Comparison of ENCODE assay signal across 1 cellular context in genomic region chr3:72659609-72660008, GRCh38.
TF ChIP-seq lines count a peak whose summit lies in the region.

No MANE protein-coding gene starts in this region.

TF ChIP-seq in HEK293, 187 proteins besides CTCF, POLR2A, EP300 and RAD21 (continued from another document and continues in another):
- TF ChIP-seq ZNF561 (tag by site-specific recombination; IDR thresholded peaks at IDR 0.05; ENCODE audit: borderline replicate concordance) (no peak), ZNF324 (tag by site-specific recombination; IDR thresholded peaks at IDR 0.05) (no peak), BCL11A (tag by site-specific recombination; IDR thresholded peaks at IDR 0.05; ENCODE audit: low read depth) (no peak), ZNF529 (tag by site-specific recombination; IDR thresholded peaks at IDR 0.05; ENCODE audit: insufficient replicate concordance) (no peak), ZNF76 (tag by site-specific recombination; IDR thresholded peaks at IDR 0.05; ENCODE audit: borderline replicate concordance, low read depth) (no peak), ZNF843 (tag by site-specific recombination; IDR thresholded peaks at IDR 0.05) (peak; percentile 75; the same call in 1 of the 2 replicates), HOXC10 (CRISPR knock-in tag; IDR thresholded peaks at IDR 0.05) (no peak), ZNF571 (tag by site-specific recombination; IDR thresholded peaks at IDR 0.05) (no peak), ZNF223 (tag by site-specific recombination; IDR thresholded peaks at IDR 0.05) (no peak), ZNF157 (tag by site-specific recombination; IDR thresholded peaks at IDR 0.05) (no peak), ZNF19 (tag by site-specific recombination; IDR thresholded peaks at IDR 0.05; ENCODE audit: low read depth) (no peak), ZNF488 (tag by site-specific recombination; IDR thresholded peaks at IDR 0.05) (no peak), PRDM4 (tag by site-specific recombination; IDR thresholded peaks at IDR 0.05) (no peak), ZNF112 (tag by site-specific recombination; IDR thresholded peaks at IDR 0.05) (no peak), ZNF239 (tag by site-specific recombination; IDR thresholded peaks at IDR 0.05) (no peak), TRIM28 (IDR thresholded peaks at IDR 0.05; ENCODE audit: borderline replicate concordance, low read length) (no peak), ZNF280D (tag by site-specific recombination; IDR thresholded peaks at IDR 0.05) (no peak), ZSCAN16 (tag by site-specific recombination; IDR thresholded peaks at IDR 0.05) (no peak), SCRT1 (tag by site-specific recombination; IDR thresholded peaks at IDR 0.05; ENCODE audit: borderline replicate concordance) (no peak), ZSCAN23 (tag by site-specific recombination; IDR thresholded peaks at IDR 0.05) (no peak), ZFP37 (tag by site-specific recombination; IDR thresholded peaks at IDR 0.05) (no peak), ZNF580 (tag by site-specific recombination; IDR thresholded peaks at IDR 0.05) (no peak), ZNF768 (tag by site-specific recombination; IDR thresholded peaks at IDR 0.05) (no peak), KLF7 (tag by site-specific recombination; IDR thresholded peaks at IDR 0.05; ENCODE audit: borderline replicate concordance) (no peak), ZNF138 (tag by site-specific recombination; IDR thresholded peaks at IDR 0.05; ENCODE audit: borderline replicate concordance) (no peak), ZNF610 (tag by site-specific recombination; IDR thresholded peaks at IDR 0.05; ENCODE audit: borderline replicate concordance) (no peak), ZNF114 (tag by site-specific recombination; IDR thresholded peaks at IDR 0.05) (no peak), ZNF560 (tag by site-specific recombination; IDR thresholded peaks at IDR 0.05; ENCODE audit: borderline replicate concordance) (no peak), ZFP69B (tag by site-specific recombination; IDR thresholded peaks at IDR 0.05) (no peak), ZNF433 (tag by site-specific recombination; IDR thresholded peaks at IDR 0.05; ENCODE audit: low read depth) (no peak), ZNF513 (tag by site-specific recombination; IDR thresholded peaks at IDR 0.05) (peak; percentile 42), KLF10 (tag by site-specific recombination; IDR thresholded peaks at IDR 0.05) (no peak), ZNF670 (tag by site-specific recombination; IDR thresholded peaks at IDR 0.05; ENCODE audit: low read depth) (no peak), ZBTB10 (tag by site-specific recombination; IDR thresholded peaks at IDR 0.05) (no peak), ZNF629 (tag by site-specific recombination; IDR thresholded peaks at IDR 0.05) (0 out of 2 replicates have a peak, but pooled peaks have one; percentile 19), SETDB1 (IDR thresholded peaks at IDR 0.05; ENCODE audit: insufficient read length, low read length) (no peak), MEIS1 (CRISPR knock-in tag; IDR thresholded peaks at IDR 0.05; ENCODE audit: borderline replicate concordance) (no peak), ZNF140 (tag by site-specific recombination; IDR thresholded peaks at IDR 0.05) (no peak), ZNF133 (tag by site-specific recombination; IDR thresholded peaks at IDR 0.05) (no peak), MZF1 (tag by site-specific recombination; IDR thresholded peaks at IDR 0.05; ENCODE audit: borderline replicate concordance) (0 out of 2 replicates have a peak, but pooled peaks have one; percentile 50), ZNF621 (tag by site-specific recombination; IDR thresholded peaks at IDR 0.05) (no peak), ZNF18 (tag by site-specific recombination; IDR thresholded peaks at IDR 0.05) (no peak), ZNF16 (tag by site-specific recombination; IDR thresholded peaks at IDR 0.05; ENCODE audit: low read depth) (no peak), GLIS1 (tag by site-specific recombination; IDR thresholded peaks at IDR 0.05) (peak; percentile 88), ZNF280C (tag by site-specific recombination; IDR thresholded peaks at IDR 0.05) (no peak), ZNF792 (tag by site-specific recombination; IDR thresholded peaks at IDR 0.05) (no peak), IKZF3 (tag by site-specific recombination; IDR thresholded peaks at IDR 0.05) (no peak), SP7 (tag by site-specific recombination; IDR thresholded peaks at IDR 0.05) (peak; percentile 64; the same call in 1 of the 2 replicates), ZNF248 (tag by site-specific recombination; IDR thresholded peaks at IDR 0.05) (no peak), ZNF473 (tag by site-specific recombination; IDR thresholded peaks at IDR 0.05) (no peak), ZNF148 (tag by site-specific recombination; IDR thresholded peaks at IDR 0.05; ENCODE audit: borderline replicate concordance) (no peak), ZBTB8A (tag by site-specific recombination; IDR thresholded peaks at IDR 0.05) (peak; percentile 55; the same call in 1 of the 2 replicates), WT1 (tag by site-specific recombination; IDR thresholded peaks at IDR 0.05) (0 out of 2 replicates have a peak, but pooled peaks have one; percentile 17)
